ENCODE assay signal across 30 cellular contexts in the genomic region with DNA sequence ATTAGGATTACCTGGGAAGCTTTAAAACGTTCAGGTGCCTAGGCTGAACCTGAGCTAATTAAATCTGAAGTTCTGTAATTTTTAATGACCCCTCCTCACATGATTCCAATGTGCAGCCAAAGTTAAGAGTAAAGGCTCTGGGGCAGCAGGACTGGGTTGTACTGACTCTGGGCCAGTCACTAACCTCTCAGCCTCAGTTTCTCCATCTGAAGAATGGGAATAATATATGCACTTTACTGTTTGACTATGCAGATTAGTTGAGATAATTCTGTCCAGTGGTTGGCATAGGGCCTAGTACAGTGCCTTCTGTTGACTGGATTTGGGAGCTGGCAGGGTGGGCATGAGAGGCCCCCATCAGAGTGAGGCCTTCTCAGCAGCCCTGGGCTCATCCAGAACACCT. TPM values are rescaled to one million over a fixed set of nuclear protein-coding genes. Genes with fewer than 3 reads are reported as not detected.
DNase-seq lines count a peak whose midpoint lies in the region; ATAC-seq, FAIRE-seq and TF ChIP-seq lines count a peak whose summit lies in the region.
"Had no signal": no experiment of that assay in that cellular context is flagged by ENCODE, and none has a peak within 500 bp of the region (broad histone marks: within the 10 kb centered on the region; RNA-seq: fewer than 3 reads in every experiment).

No MANE protein-coding gene starts in this region.

- no peak for FAIRE-seq in keratinocyte (lab: Jason Lieb, UNC)
- FAIRE-seq: A549, D721Med, GM18507, GM19239, islet of Langerhans, small intestine had no signal

- H3K4me3 ChIP-seq in Caco-2 (ENCODE audit: low read depth, low read length) (no peak overlapping the region), keratinocyte (ENCODE audit: control insufficient read depth in 2 of 3, extremely low read depth in 1 of 3, insufficient read depth in 2 of 3, low read depth in 1 of 3, low read length in 3 of 3) (no peak overlapping the region), endodermal cell (ENCODE audit: low read length) (no peak overlapping the region)
- H3K4me3 ChIP-seq: A549, cardiac muscle cell, GM23338, left lung, neural progenitor cell, Peyer's patch had no signal

- intact Hi-C loops in Caco-2 (cut with micrococcal nuclease; ENCODE audit: unreplicated experiment) = loop anchor here (5.0 kb wide), 2 partner anchors 388 to 713 kb away; a partner anchor contains a TSS
- intact Hi-C loops in activated CD8-positive, alpha-beta T cell treated with anti-CD3 and anti-CD28 coated beads for 36 hours (cut with micrococcal nuclease) = loop anchor here (10.0 kb wide), 1 partner anchor 596 kb away; no protein-coding TSS in a partner anchor

- no peak overlapping the region for H3K4me2 ChIP-seq in keratinocyte (ENCODE audit: control insufficient read depth, extremely low read depth, insufficient read depth, low read depth, low read length)

- H3K4me3 Mint-ChIP-seq in activated CD8-positive, alpha-beta memory T cell treated with anti-CD3 and anti-CD28 coated beads, Interleukin-2, amount 10 ng/mL, durations not matched to agents 7 days and 5 days = no peak overlapping the region
- H3K4me3 Mint-ChIP-seq in Caco-2 (ENCODE audit: unreplicated experiment) = no peak overlapping the region
- H3K4me3 Mint-ChIP-seq in activated CD8-positive, alpha-beta T cell treated with anti-CD3 and anti-CD28 coated beads for 36 hours = no peak overlapping the region
- no peak overlapping the region for H3K4me3 Mint-ChIP-seq in progenitor cell of endocrine pancreas (ENCODE audit: low read depth)
- H3K4me3 Mint-ChIP-seq in endodermal cell = no peak overlapping the region
- H3K4me3 Mint-ChIP-seq: activated B cell treated with CpG ODN at 0.5 μM for 24 hours had no signal

- peak overlapping the region; percentile 94 for H3K27ac Mint-ChIP-seq in activated CD8-positive, alpha-beta memory T cell treated with anti-CD3 and anti-CD28 coated beads, Interleukin-2, amount 10 ng/mL, durations not matched to agents 7 days and 5 days
- H3K27ac Mint-ChIP-seq in Caco-2 (ENCODE audit: unreplicated experiment) (peak overlapping the region; percentile 36), progenitor cell of endocrine pancreas (no peak overlapping the region), endodermal cell (no peak overlapping the region)
- peak overlapping the region; percentile 87 for H3K27ac Mint-ChIP-seq in activated CD8-positive, alpha-beta T cell treated with anti-CD3 and anti-CD28 coated beads for 36 hours
- H3K27ac Mint-ChIP-seq: activated B cell treated with CpG ODN at 0.5 μM for 24 hours, GM23338 had no signal

- H2AFZ ChIP-seq in keratinocyte (ENCODE audit: control insufficient read depth, low read length) = no peak overlapping the region
- H2AFZ ChIP-seq: neural progenitor cell, parathyroid adenoma had no signal

- no peaks in the 10 kb centered on the region for H3K36me3 ChIP-seq in Caco-2 (ENCODE audit: control insufficient read depth, insufficient read depth, low read length)
- no peaks in the 10 kb centered on the region for H3K36me3 ChIP-seq in keratinocyte (ENCODE audit: control insufficient read depth in 2 of 2, extremely low read depth in 1 of 2, insufficient read depth in 2 of 2, low read length in 2 of 2)
- H3K36me3 ChIP-seq in endodermal cell (ENCODE audit: control insufficient read depth, insufficient read depth, low read length) = no peaks in the 10 kb centered on the region
- H3K36me3 ChIP-seq: cardiac muscle cell, left lung, neural progenitor cell, Peyer's patch had no signal

- POLR2A ChIA-PET in Caco-2 (lab: Charles Lee) = no interaction called here
- POLR2A ChIA-PET in activated CD8-positive, alpha-beta T cell treated with anti-CD3 and anti-CD28 coated beads for 36 hours (lab: Charles Lee) = no interaction called here

- H3K27me3 ChIP-seq in Caco-2 (replicated peaks; ENCODE audit: control insufficient read depth, insufficient read depth, low read length) (no peaks in the 10 kb centered on the region), keratinocyte (ENCODE audit: control insufficient read depth, extremely low read depth, insufficient read depth, low read length) (no peaks in the 10 kb centered on the region), endodermal cell (ENCODE audit: control insufficient read depth, insufficient read depth, low read length, poor library complexity, severe bottlenecking) (no peaks in the 10 kb centered on the region)
- H3K27me3 ChIP-seq: cardiac muscle cell, left lung, neural progenitor cell, Peyer's patch had no signal

- H3K4me1 Mint-ChIP-seq in activated CD8-positive, alpha-beta memory T cell treated with anti-CD3 and anti-CD28 coated beads, Interleukin-2, amount 10 ng/mL, durations not matched to agents 7 days and 5 days = peaks cover 32% of the 10 kb centered on the region
- H3K4me1 Mint-ChIP-seq in Caco-2 (ENCODE audit: low read depth, unreplicated experiment) (peaks cover 49% of the 10 kb centered on the region), progenitor cell of endocrine pancreas (ENCODE audit: low read depth) (peaks cover 63% of the 10 kb centered on the region), endodermal cell (peaks cover 48% of the 10 kb centered on the region)
- peaks cover 18% of the 10 kb centered on the region for H3K4me1 Mint-ChIP-seq in activated CD8-positive, alpha-beta T cell treated with anti-CD3 and anti-CD28 coated beads for 36 hours (ENCODE audit: low read depth)

- H4K20me1 ChIP-seq in keratinocyte (ENCODE audit: control insufficient read depth, extremely low read depth, insufficient read depth, low read length) = no peaks in the 10 kb centered on the region

- no peak for DNase-seq in activated CD8-positive, alpha-beta memory T cell treated with anti-CD3 and anti-CD28 coated beads, Interleukin-2, amount 10 ng/mL, durations not matched to agents 7 days and 5 days
- no peak for DNase-seq in activated CD8-positive, alpha-beta memory T cell treated with anti-CD3 and anti-CD28 coated beads for 24 hours
- DNase-seq in Caco-2 (no peak), keratinocyte (ENCODE audit: low read depth, low spot score) (no peak), NCI-H748 treated with DMSO at 0.1 percent for 48 hours (lab: John Stamatoyannopoulos, UW) (no peak), progenitor cell of endocrine pancreas (ENCODE audit: low spot score, unreplicated experiment) (no peak), endodermal cell (no peak)
- DNase-seq in activated CD8-positive, alpha-beta T cell treated with anti-CD3 and anti-CD28 coated beads for 36 hours = no peak
- DNase-seq: activated B cell treated with CpG ODN at 0.5 μM for 24 hours; aorta; cortex of kidney; effector memory CD4-positive, alpha-beta T cell; erythroblast; left lung; mesendoderm; NCI-H446; NCI-H774; Peyer's patch; small intestine; stimulated activated naive CD4-positive, alpha-beta T cell treated with Interleukin-2 at 50 U/mL for 16 hours had no signal

- H3K9ac ChIP-seq in keratinocyte (ENCODE audit: control insufficient read depth, extremely low read depth, insufficient read depth, low read length) = no peak overlapping the region
- no peak overlapping the region for H3K9ac ChIP-seq in endodermal cell (ENCODE audit: extremely low read depth, low read length, poor library complexity, severe bottlenecking)
- H3K9ac ChIP-seq: neural progenitor cell, parathyroid adenoma had no signal

- H3K9me3 Mint-ChIP-seq in activated CD8-positive, alpha-beta memory T cell treated with anti-CD3 and anti-CD28 coated beads, Interleukin-2, amount 10 ng/mL, durations not matched to agents 7 days and 5 days (ENCODE audit: low read depth) = no peaks in the 10 kb centered on the region
- H3K9me3 Mint-ChIP-seq in Caco-2 (ENCODE audit: unreplicated experiment) = no peaks in the 10 kb centered on the region
- no peaks in the 10 kb centered on the region for H3K9me3 Mint-ChIP-seq in activated CD8-positive, alpha-beta T cell treated with anti-CD3 and anti-CD28 coated beads for 36 hours
- H3K9me3 Mint-ChIP-seq in progenitor cell of endocrine pancreas (ENCODE audit: low read depth) = peaks cover 3% of the 10 kb centered on the region
- H3K9me3 Mint-ChIP-seq in endodermal cell = peaks cover 8% of the 10 kb centered on the region
- H3K9me3 Mint-ChIP-seq: activated B cell treated with CpG ODN at 0.5 μM for 24 hours; activated naive CD4-positive, alpha-beta T cell treated with anti-CD3 and anti-CD28 coated beads for 36 hours; GM23338; neural progenitor cell had no signal

- no peaks in the 10 kb centered on the region for H3K79me2 ChIP-seq in keratinocyte (ENCODE audit: control insufficient read depth, insufficient read depth, low read length)
- H3K79me2 ChIP-seq: parathyroid adenoma had no signal

- H3K9me3 ChIP-seq in Caco-2 (no peaks in the 10 kb centered on the region), keratinocyte (ENCODE audit: control insufficient read depth, low read depth, low read length) (no peaks in the 10 kb centered on the region), endodermal cell (ENCODE audit: control insufficient read depth, low read length) (peaks cover 16% of the 10 kb centered on the region)
- H3K9me3 ChIP-seq: A549, left lung, Peyer's patch had no signal

- CTCF ChIA-PET in activated CD8-positive, alpha-beta memory T cell treated with anti-CD3 and anti-CD28 coated beads, Interleukin-2, amount 10 ng/mL, durations not matched to agents 7 days and 5 days (lab: Charles Lee) = interaction anchor here (0.9 to 11.2 kb wide), 4 partner anchors 39 to 594 kb away, joined by 3 to 159 read pairs (median 9); no protein-coding TSS in a partner anchor
- CTCF ChIA-PET in Caco-2 (lab: Charles Lee) = interaction anchor here (0.6 to 0.9 kb wide), 2 partner anchors 38 to 52 kb away, joined by 3 read pairs; no protein-coding TSS in a partner anchor
- CTCF ChIA-PET in activated CD8-positive, alpha-beta T cell treated with anti-CD3 and anti-CD28 coated beads for 36 hours (lab: Charles Lee) = interaction anchor here (2.9 kb wide), 1 partner anchor 32 kb away, joined by 14 read pairs; no protein-coding TSS in a partner anchor

- H3K36me3 Mint-ChIP-seq in activated CD8-positive, alpha-beta memory T cell treated with anti-CD3 and anti-CD28 coated beads, Interleukin-2, amount 10 ng/mL, durations not matched to agents 7 days and 5 days = peaks cover 2% of the 10 kb centered on the region
- peaks cover 9% of the 10 kb centered on the region for H3K36me3 Mint-ChIP-seq in Caco-2 (ENCODE audit: insufficient read depth, unreplicated experiment)
- no peaks in the 10 kb centered on the region for H3K36me3 Mint-ChIP-seq in activated CD8-positive, alpha-beta T cell treated with anti-CD3 and anti-CD28 coated beads for 36 hours (ENCODE audit: low read depth)
- H3K36me3 Mint-ChIP-seq in progenitor cell of endocrine pancreas (ENCODE audit: insufficient read depth) = peaks cover 2% of the 10 kb centered on the region
- H3K36me3 Mint-ChIP-seq in endodermal cell (ENCODE audit: low read depth) = peaks cover 2% of the 10 kb centered on the region
- H3K36me3 Mint-ChIP-seq: neural progenitor cell had no signal

- no peak for TF ChIP-seq CTCF in Caco-2 (IDR thresholded peaks at IDR 0.05; ENCODE audit: insufficient read depth in 1 of 2, low read depth in 1 of 2, low read length in 1 of 2, severe bottlenecking in 1 of 2, unreplicated experiment in 1 of 2)
- no peak for TF ChIP-seq CTCF in activated CD8-positive, alpha-beta T cell treated with anti-CD3 and anti-CD28 coated beads for 36 hours (IDR thresholded peaks at IDR 0.05)
- no peak for TF ChIP-seq CTCF in keratinocyte (optimal IDR thresholded peaks at IDR 0.05 in 1 of 3, IDR thresholded peaks at IDR 0.05 in 1 of 3, conservative IDR thresholded peaks at IDR 0.05 in 1 of 3; ENCODE audit: extremely low read depth in 1 of 3, insufficient read depth in 2 of 3, low read length in 3 of 3)
- TF ChIP-seq CTCF in progenitor cell of endocrine pancreas (IDR thresholded peaks at IDR 0.05; ENCODE audit: unreplicated experiment) = no peak
- TF ChIP-seq CTCF in endodermal cell (conservative IDR thresholded peaks at IDR 0.05) = no peak

- no peak for ATAC-seq in activated CD8-positive, alpha-beta memory T cell treated with anti-CD3 and anti-CD28 coated beads, Interleukin-2, amount 10 ng/mL, durations not matched to agents 7 days and 5 days
- no peak for ATAC-seq in activated CD8-positive, alpha-beta T cell treated with anti-CD3 and anti-CD28 coated beads for 36 hours
- ATAC-seq: A549, left lung had no signal

- H3K27me3 Mint-ChIP-seq in activated CD8-positive, alpha-beta memory T cell treated with anti-CD3 and anti-CD28 coated beads, Interleukin-2, amount 10 ng/mL, durations not matched to agents 7 days and 5 days = peaks cover 2% of the 10 kb centered on the region
- no peaks in the 10 kb centered on the region for H3K27me3 Mint-ChIP-seq in Caco-2 (ENCODE audit: insufficient read depth, unreplicated experiment)
- H3K27me3 Mint-ChIP-seq in activated CD8-positive, alpha-beta T cell treated with anti-CD3 and anti-CD28 coated beads for 36 hours = no peaks in the 10 kb centered on the region
- no peaks in the 10 kb centered on the region for H3K27me3 Mint-ChIP-seq in progenitor cell of endocrine pancreas
- H3K27me3 Mint-ChIP-seq in endodermal cell (ENCODE audit: insufficient read depth) = peaks cover 6% of the 10 kb centered on the region

- H3K9me1 ChIP-seq in keratinocyte (ENCODE audit: control insufficient read depth, extremely low read depth, insufficient read depth, low read length) = no peaks in the 10 kb centered on the region

- H3K4me1 ChIP-seq in Caco-2 (peaks cover 69% of the 10 kb centered on the region), keratinocyte (ENCODE audit: control insufficient read depth, extremely low read depth, insufficient read depth, low read length) (peaks cover 23% of the 10 kb centered on the region), endodermal cell (ENCODE audit: control insufficient read depth, insufficient read depth, low read length) (peaks cover 13% of the 10 kb centered on the region)
- H3K4me1 ChIP-seq: parathyroid adenoma had no signal

- dilution Hi-C loops in keratinocyte (cut with MboI; ENCODE audit: extremely low pct_ligation_motif_present, low sequenced_read_pairs) = no loop called here

- H3K27ac ChIP-seq in keratinocyte (ENCODE audit: control insufficient read depth, insufficient read depth, low read length) (peak overlapping the region; percentile 87), endodermal cell (ENCODE audit: low read depth, low read length) (no peak overlapping the region)
- H3K27ac ChIP-seq: cardiac muscle cell, neural progenitor cell, parathyroid adenoma, Peyer's patch had no signal

- BruUV-seq in Caco-2 (replicated peaks; lab: Mats Ljungman, UMichigan) = TSS peak; percentile 31

- WGBS in endodermal cell (ENCODE audit: insufficient coverage in 1 of 2, insufficient read length in 1 of 2), 2 experiments = 86% methylated on average over 1 of the region's 1 CpG; no CpG with 5 or more reads in 1 of the 2 experiments

RNA-seq across cellular contexts. Expression of a gene that starts 6.6 kb away (rescaled TPM):
- 10 to 100 TPM; 10.2 to 21.1 TPM for total RNA-seq in activated CD8-positive, alpha-beta memory T cell treated with anti-CD3 and anti-CD28 coated beads, Interleukin-2, amount 10 ng/mL, durations not matched to agents 7 days and 5 days
- 81.7 and 88.4 TPM in 2 replicates for total RNA-seq in Caco-2 (2022)
- total RNA-seq in activated CD8-positive, alpha-beta T cell treated with anti-CD3 and anti-CD28 coated beads for 36 hours = 10 to 100 TPM; 11.7 to 12.4 TPM
- 42.9 to 57.6 TPM (median 43.7 TPM) in 3 replicates for polyA plus RNA-seq in keratinocyte
- 24.6 TPM for polyA plus RNA-seq in keratinocyte (2011; ENCODE audit: low read depth)
- 34.6 and 53.1 TPM in 2 replicates for polyA plus RNA-seq in keratinocyte (2011; cell fraction: cytosol; rRNA removed)
- 43.3 and 67.4 TPM in 2 replicates for polyA plus RNA-seq in keratinocyte (2011; cell fraction: nucleus; rRNA removed)
- 36.2 and 44.2 TPM in 2 replicates for polyA plus RNA-seq in keratinocyte (2012; ENCODE audit: low replicate concordance)
- polyA minus RNA-seq in keratinocyte = 3.9 to 21.6 TPM (median 12.9 TPM) in 3 replicates
- polyA minus RNA-seq in keratinocyte (2011; cell fraction: cytosol; rRNA and poly(A)+ RNA removed) = 8.4 TPM
- polyA minus RNA-seq in keratinocyte (2011; cell fraction: nucleus; rRNA and poly(A)+ RNA removed) = 10.0 and 10.2 TPM in 2 replicates
- total RNA-seq in progenitor cell of endocrine pancreas = 62.5 and 66.1 TPM in 2 replicates
- 100 to 1,000 TPM; 188 to 215 TPM for total RNA-seq in endodermal cell
- 53.2 TPM for polyA plus RNA-seq in endodermal cell (2013, experiment 1 of 2)
- 60.4 TPM for polyA plus RNA-seq in endodermal cell (2013, experiment 2 of 2)

Comparison
In these comparisons a context has a peak if more than half of its experiments do, and no peak if none do; other contexts are left out.
1. H3K27ac Mint-ChIP-seq: peak in activated CD8-positive, alpha-beta memory T cell treated with anti-CD3 and anti-CD28 coated beads, Interleukin-2, amount 10 ng/mL, durations not matched to agents 7 days and 5 days (single experiment), Caco-2 (single experiment) and activated CD8-positive, alpha-beta T cell treated with anti-CD3 and anti-CD28 coated beads for 36 hours (single experiment); none in progenitor cell of endocrine pancreas (single experiment) and endodermal cell (single experiment).